In genomic region chr14:53153702-53154112, GRCh38 we compare ENCODE assay signal across 8 cellular contexts. TPM values are rescaled to one million over a fixed set of nuclear protein-coding genes. Genes with fewer than 3 reads are reported as not detected.
DNase-seq lines count a peak whose midpoint lies in the region; ATAC-seq and TF ChIP-seq lines count a peak whose summit lies in the region.

No MANE protein-coding gene starts in this region.

- WGBS in liver, result 87% methylated on average over 4 of the region's 4 CpGs
- WGBS in thymus, result 79% methylated on average over 4 of the region's 4 CpGs

- TF ChIP-seq RAD21 in liver (IDR thresholded peaks at IDR 0.05), result no peak

- H3K4me3 ChIP-seq in liver (ENCODE audit: low read depth in 1 of 3, low read length in 3 of 3), result peak overlapping the region; percentile 73 to 95 (median 87)
- H3K4me3 ChIP-seq in thymus (ENCODE audit: low read length), result peak overlapping the region; percentile 82

- TF ChIP-seq CTCF in liver (IDR thresholded peaks at IDR 0.05; ENCODE audit: low read depth, low read length, missing input control), result no peak

- H3K36me3 Mint-ChIP-seq in activated naive CD8-positive, alpha-beta T cell treated with anti-CD3 and anti-CD28 coated beads for 36 hours, result peaks cover 27% of the 10 kb centered on the region

- peaks cover 4% of the 10 kb centered on the region for H3K27me3 Mint-ChIP-seq in activated naive CD8-positive, alpha-beta T cell treated with anti-CD3 and anti-CD28 coated beads for 36 hours

- H3K9me3 Mint-ChIP-seq in activated naive CD8-positive, alpha-beta T cell treated with anti-CD3 and anti-CD28 coated beads for 36 hours, result peaks cover 1% of the 10 kb centered on the region

- H3K27ac Mint-ChIP-seq in activated naive CD8-positive, alpha-beta T cell treated with anti-CD3 and anti-CD28 coated beads for 36 hours, result peak overlapping the region; percentile 98

- H3K27ac ChIP-seq in liver (ENCODE audit: low read depth in 1 of 2, low read length in 2 of 2) (peak overlapping the region; percentile 12 to 83), thymus (ENCODE audit: low read depth) (peak overlapping the region; percentile 77)

- H3K27me3 ChIP-seq in liver (ENCODE audit: control insufficient read depth in 4 of 4, insufficient read depth in 4 of 4, low read length in 3 of 4), result no peaks in the 10 kb centered on the region
- H3K27me3 ChIP-seq in thymus (ENCODE audit: control insufficient read depth, insufficient read depth), result no peaks in the 10 kb centered on the region

- no peaks in the 10 kb centered on the region for H3K9me3 ChIP-seq in liver (ENCODE audit: control insufficient read depth in 4 of 4, low read length in 3 of 4)
- no peaks in the 10 kb centered on the region for H3K9me3 ChIP-seq in thymus (ENCODE audit: control insufficient read depth)

- DNase-seq in activated T-cell treated with anti-CD3 and anti-CD28 coated beads for 4 hours (peak; percentile 2), NCI-H345 treated with DMSO at 0.1 percent for 48 hours (lab: John Stamatoyannopoulos, UW; ENCODE audit: unreplicated experiment) (no peak), NCI-H82 treated with DMSO at 0.1 percent for 48 hours (lab: John Stamatoyannopoulos, UW; ENCODE audit: unreplicated experiment) (no peak)
- no peak for DNase-seq in activated T-cell treated with anti-CD3 and anti-CD28 coated beads, Interleukin-2, amount 50 U/mL, for 48 hours
- no peak for DNase-seq in activated naive CD8-positive, alpha-beta T cell treated with anti-CD3 and anti-CD28 coated beads for 36 hours

- H3K9ac ChIP-seq in liver (ENCODE audit: low read depth in 1 of 2, low read length in 2 of 2), result no peak overlapping the region

- H3K4me3 Mint-ChIP-seq in activated naive CD8-positive, alpha-beta T cell treated with anti-CD3 and anti-CD28 coated beads for 36 hours, result peak overlapping the region; percentile 84

- no peaks in the 10 kb centered on the region for H3K36me3 ChIP-seq in liver (ENCODE audit: control insufficient read depth in 4 of 4, insufficient read depth in 3 of 4, low read depth in 1 of 4, low read length in 3 of 4)
- H3K36me3 ChIP-seq in thymus (ENCODE audit: control insufficient read depth, insufficient read depth), result no peaks in the 10 kb centered on the region

- H3K4me1 Mint-ChIP-seq in activated naive CD8-positive, alpha-beta T cell treated with anti-CD3 and anti-CD28 coated beads for 36 hours, result peaks cover 28% of the 10 kb centered on the region

- H3K4me1 ChIP-seq in liver (ENCODE audit: control insufficient read depth in 4 of 4, insufficient read depth in 4 of 4, low read length in 3 of 4) (peaks cover 0 to 15% (median 9%) of the 10 kb centered on the region in 4 donors), thymus (ENCODE audit: control insufficient read depth, insufficient read depth, low read length) (peaks cover 16% of the 10 kb centered on the region)

- no peak for ATAC-seq in GM18498 (IDR thresholded peaks at IDR 0.05; ENCODE audit: unreplicated experiment)

TF ChIP-seq in liver, 16 proteins besides CTCF, POLR2A, EP300 and RAD21:
- TF ChIP-seq HNF4A (conservative IDR thresholded peaks at IDR 0.05), result no peak
- TF ChIP-seq, protein P1, sequence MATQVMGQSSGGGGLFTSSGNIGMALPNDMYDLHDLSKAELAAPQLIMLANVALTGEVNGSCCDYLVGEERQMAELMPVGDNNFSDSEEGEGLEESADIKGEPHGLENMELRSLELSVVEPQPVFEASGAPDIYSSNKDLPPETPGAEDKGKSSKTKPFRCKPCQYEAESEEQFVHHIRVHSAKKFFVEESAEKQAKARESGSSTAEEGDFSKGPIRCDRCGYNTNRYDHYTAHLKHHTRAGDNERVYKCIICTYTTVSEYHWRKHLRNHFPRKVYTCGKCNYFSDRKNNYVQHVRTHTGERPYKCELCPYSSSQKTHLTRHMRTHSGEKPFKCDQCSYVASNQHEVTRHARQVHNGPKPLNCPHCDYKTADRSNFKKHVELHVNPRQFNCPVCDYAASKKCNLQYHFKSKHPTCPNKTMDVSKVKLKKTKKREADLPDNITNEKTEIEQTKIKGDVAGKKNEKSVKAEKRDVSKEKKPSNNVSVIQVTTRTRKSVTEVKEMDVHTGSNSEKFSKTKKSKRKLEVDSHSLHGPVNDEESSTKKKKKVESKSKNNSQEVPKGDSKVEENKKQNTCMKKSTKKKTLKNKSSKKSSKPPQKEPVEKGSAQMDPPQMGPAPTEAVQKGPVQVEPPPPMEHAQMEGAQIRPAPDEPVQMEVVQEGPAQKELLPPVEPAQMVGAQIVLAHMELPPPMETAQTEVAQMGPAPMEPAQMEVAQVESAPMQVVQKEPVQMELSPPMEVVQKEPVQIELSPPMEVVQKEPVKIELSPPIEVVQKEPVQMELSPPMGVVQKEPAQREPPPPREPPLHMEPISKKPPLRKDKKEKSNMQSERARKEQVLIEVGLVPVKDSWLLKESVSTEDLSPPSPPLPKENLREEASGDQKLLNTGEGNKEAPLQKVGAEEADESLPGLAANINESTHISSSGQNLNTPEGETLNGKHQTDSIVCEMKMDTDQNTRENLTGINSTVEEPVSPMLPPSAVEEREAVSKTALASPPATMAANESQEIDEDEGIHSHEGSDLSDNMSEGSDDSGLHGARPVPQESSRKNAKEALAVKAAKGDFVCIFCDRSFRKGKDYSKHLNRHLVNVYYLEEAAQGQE (IDR thresholded peaks at IDR 0.05), result no peak
- TF ChIP-seq, protein P2, sequence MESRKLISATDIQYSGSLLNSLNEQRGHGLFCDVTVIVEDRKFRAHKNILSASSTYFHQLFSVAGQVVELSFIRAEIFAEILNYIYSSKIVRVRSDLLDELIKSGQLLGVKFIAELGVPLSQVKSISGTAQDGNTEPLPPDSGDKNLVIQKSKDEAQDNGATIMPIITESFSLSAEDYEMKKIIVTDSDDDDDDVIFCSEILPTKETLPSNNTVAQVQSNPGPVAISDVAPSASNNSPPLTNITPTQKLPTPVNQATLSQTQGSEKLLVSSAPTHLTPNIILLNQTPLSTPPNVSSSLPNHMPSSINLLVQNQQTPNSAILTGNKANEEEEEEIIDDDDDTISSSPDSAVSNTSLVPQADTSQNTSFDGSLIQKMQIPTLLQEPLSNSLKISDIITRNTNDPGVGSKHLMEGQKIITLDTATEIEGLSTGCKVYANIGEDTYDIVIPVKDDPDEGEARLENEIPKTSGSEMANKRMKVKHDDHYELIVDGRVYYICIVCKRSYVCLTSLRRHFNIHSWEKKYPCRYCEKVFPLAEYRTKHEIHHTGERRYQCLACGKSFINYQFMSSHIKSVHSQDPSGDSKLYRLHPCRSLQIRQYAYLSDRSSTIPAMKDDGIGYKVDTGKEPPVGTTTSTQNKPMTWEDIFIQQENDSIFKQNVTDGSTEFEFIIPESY (IDR thresholded peaks at IDR 0.05), result no peak

RNA-seq across cellular contexts. Expression of gene DDHD1, which starts 0.6 kb away (rescaled TPM):
- 10 to 100 TPM; 29.2 to 34.7 TPM for total RNA-seq in activated naive CD8-positive, alpha-beta T cell treated with anti-CD3 and anti-CD28 coated beads for 36 hours
- total RNA-seq in liver, result 10 to 100 TPM in 1 of 2 donors, 1 to 10 TPM in 1; 8.5 to 14.3 TPM
- polyA plus RNA-seq in liver (1 to 10 TPM; 1.3 to 1.8 TPM), thymus (13.7 TPM)
